ENCODE assay signal across 8 cellular contexts in the genomic region with DNA sequence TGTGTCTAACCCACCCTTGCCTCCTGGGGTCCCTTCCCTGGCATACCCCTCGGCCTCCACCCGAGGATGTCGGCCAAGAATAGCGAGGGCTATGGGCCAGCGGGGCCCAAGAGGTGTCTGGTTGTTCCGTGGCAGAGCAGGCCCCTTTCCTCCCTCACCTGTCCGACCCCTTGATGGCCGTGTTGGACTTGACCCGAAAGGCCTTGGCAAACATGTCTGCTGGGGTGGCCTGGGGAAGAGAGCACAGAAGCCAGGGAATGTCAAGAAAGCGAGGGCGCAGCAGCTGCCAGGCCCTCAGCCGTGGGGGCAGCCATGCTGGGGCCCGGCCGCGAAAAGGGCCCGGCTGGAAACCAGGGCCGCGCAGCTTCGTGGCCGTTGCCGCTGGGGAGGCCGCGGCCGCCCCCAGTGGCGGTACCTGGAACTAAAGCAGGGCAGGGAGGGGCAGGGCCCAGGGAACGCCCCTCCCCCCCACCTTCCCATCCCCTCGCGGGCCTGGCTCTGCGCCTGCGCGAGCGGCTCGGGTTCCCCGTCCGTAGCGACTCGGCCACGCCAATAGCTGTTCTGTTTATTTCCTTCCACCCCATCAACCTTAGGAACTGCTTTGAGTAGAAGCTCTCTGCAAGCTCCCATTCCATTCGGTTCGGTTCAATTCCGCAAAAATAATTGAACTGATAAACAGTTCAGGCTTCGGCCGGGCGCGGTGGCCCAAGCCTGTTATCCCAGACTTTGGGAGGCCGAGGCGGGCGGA. TPM values are rescaled to one million over a fixed set of nuclear protein-coding genes. Genes with fewer than 3 reads are reported as not detected.
DNase-seq lines count a peak whose midpoint lies in the region; ATAC-seq and TF ChIP-seq lines count a peak whose summit lies in the region.

Gene EIF2D, minus strand, starts transcription at position 337 of the 748 bp plus-strand sequence. Its CDS starts 123 bp downstream, at position 214.

- H3K27ac Mint-ChIP-seq in activated T-cell treated with anti-CD3 and anti-CD28 coated beads, Interleukin-2, amount 50 U/mL, for 24 hours: peak within 1 kb of the TSS; percentile 90

- peak; percentile 94 for TF ChIP-seq POLR2A in erythroblast (IDR thresholded peaks at IDR 0.05; ENCODE audit: low read length)

- TF ChIP-seq CTCF in Panc1 (IDR thresholded peaks at IDR 0.05): peak; percentile 99

- H3K36me3 Mint-ChIP-seq in activated T-cell treated with anti-CD3 and anti-CD28 coated beads, Interleukin-2, amount 50 U/mL, for 24 hours (ENCODE audit: low read depth): peaks cover 45% of the 10 kb centered on the region

- H3K4me3 ChIP-seq in Panc1 (ENCODE audit: low read depth in 2 of 2, low read length in 2 of 2) (peak within 1 kb of the TSS; percentile 89), muscle layer of colon (ENCODE audit: low read depth in 1 of 2, low read length in 2 of 2) (peak within 1 kb of the TSS; percentile 80 to 99)

- peak; percentile 87 for ATAC-seq in GM21723 (IDR thresholded peaks at IDR 0.05; ENCODE audit: unreplicated experiment)
- peak; percentile 98 for ATAC-seq in Panc1

- H3K27me3 Mint-ChIP-seq in activated T-cell treated with anti-CD3 and anti-CD28 coated beads, Interleukin-2, amount 50 U/mL, for 24 hours: no peaks in the 10 kb centered on the region

- in situ Hi-C loops in Panc1 (cut with HindIII; ENCODE audit: low pct_unique_long_range_greater_than_20kb, low sequenced_read_pairs): no loop called here

- H3K4me1 ChIP-seq in Panc1 (ENCODE audit: control insufficient read depth, insufficient read depth, low read length) (0 out of 2 replicates have a peak, but pooled peaks cover 5% of the 10 kb centered on the region), muscle layer of colon (ENCODE audit: insufficient read depth, low read length) (peaks cover 8% of the 10 kb centered on the region)

- H3K9ac ChIP-seq in muscle layer of colon (ENCODE audit: low read length): peak within 1 kb of the TSS; percentile 99

- H3K27me3 ChIP-seq in Panc1 (ENCODE audit: control insufficient read depth, insufficient read depth, low read length): no peaks in the 10 kb centered on the region; the same call in 1 of the 2 replicates
- H3K27me3 ChIP-seq in muscle layer of colon (ENCODE audit: control insufficient read depth in 1 of 2, insufficient read depth in 2 of 2, low read length in 2 of 2): no peaks in the 10 kb centered on the region

- H3K27ac ChIP-seq in KOPT-K1 (ENCODE audit: low read depth, low read length, poor library complexity, severe bottlenecking): peak within 1 kb of the TSS; percentile 84
- peak within 1 kb of the TSS; percentile 95 for H3K27ac ChIP-seq in Panc1 (ENCODE audit: low read length)
- H3K27ac ChIP-seq in muscle layer of colon (ENCODE audit: low read depth, low read length): peak within 1 kb of the TSS; percentile 79

- no TSS peak for BruUV-seq in Panc1 (replicated peaks; lab: Mats Ljungman, UMichigan)

- H3K9me3 ChIP-seq in KOPT-K1 (ENCODE audit: insufficient read depth, low read length, poor library complexity, severe bottlenecking): no peaks in the 10 kb centered on the region
- H3K9me3 ChIP-seq in Panc1 (ENCODE audit: control insufficient read depth, insufficient read depth, low read depth, low read length): no peaks in the 10 kb centered on the region
- H3K9me3 ChIP-seq in muscle layer of colon (ENCODE audit: low read length): no peaks in the 10 kb centered on the region

- POLR2A ChIA-PET in Panc1 (lab: Charles Lee): interaction anchor here (0.6 to 1.2 kb wide), 8 partner anchors 13 to 545 kb away, joined by 3 to 6 read pairs (median 4); partner anchors contain the start of genes DYRK3 and MAPKAPK2

- H3K4me1 Mint-ChIP-seq in activated T-cell treated with anti-CD3 and anti-CD28 coated beads, Interleukin-2, amount 50 U/mL, for 24 hours (ENCODE audit: low read depth): peaks cover 41% of the 10 kb centered on the region

- no peaks in the 10 kb centered on the region for H3K9me3 Mint-ChIP-seq in activated T-cell treated with anti-CD3 and anti-CD28 coated beads, Interleukin-2, amount 50 U/mL, for 24 hours

- H3K4me3 Mint-ChIP-seq in activated T-cell treated with anti-CD3 and anti-CD28 coated beads, Interleukin-2, amount 50 U/mL, for 24 hours: peak within 1 kb of the TSS; percentile 95

- CTCF ChIA-PET in Panc1 (lab: Charles Lee): interaction anchor here (0.6 to 1.2 kb wide), 11 partner anchors 10 to 358 kb away, joined by 3 to 12 read pairs (median 5); partner anchors contain the start of gene FCAMR

- peaks cover 21% of the 10 kb centered on the region for H3K36me3 ChIP-seq in KOPT-K1 (ENCODE audit: insufficient read depth, low read length)
- peaks cover 7% of the 10 kb centered on the region; the same call in 1 of the 2 replicates for H3K36me3 ChIP-seq in Panc1 (ENCODE audit: control insufficient read depth, insufficient read depth, low read length)
- peaks cover 21% of the 10 kb centered on the region for H3K36me3 ChIP-seq in muscle layer of colon (ENCODE audit: insufficient read depth, low read length)

- intact Hi-C loops in Panc1 (cut with micrococcal nuclease; ENCODE audit: unreplicated experiment): no loop called here

- DNase-seq in DMS53 treated with DMSO at 0.1 percent for 48 hours (lab: John Stamatoyannopoulos, UW; ENCODE audit: unreplicated experiment): peak; percentile 97
- peak; percentile 66 for DNase-seq in Panc1 (ENCODE audit: low read depth, low spot score)
- peak; percentile 97 for DNase-seq in activated T-cell treated with anti-CD3 and anti-CD28 coated beads, Interleukin-2, amount 50 U/mL, for 24 hours
- peak; percentile 96 to 98 for DNase-seq in erythroblast (lab: John Stamatoyannopoulos, UW)
- DNase-seq in stimulated activated CD8-positive, alpha-beta memory T cell treated with anti-CD3 and anti-CD28 coated beads, Interleukin-7, amount 100 ng/mL, for 1 hour (ENCODE audit: low read depth in 2 of 2): peak; percentile 89 to 90

RNA-seq across cellular contexts. Expression of gene EIF2D, which starts in this region (rescaled TPM):
- total RNA-seq in Panc1 (2021; ENCODE audit: unreplicated experiment): 28.7 TPM
- 28.7 TPM for polyA plus RNA-seq in Panc1 (2012; ENCODE audit: insufficient read length)

Comparison
In these comparisons a context has a peak if more than half of its experiments do, and no peak if none do; other contexts are left out.
1. Peak in every context shown above with its lines: DNase-seq, ATAC-seq, H3K4me3 ChIP-seq and H3K27ac ChIP-seq.